Comparison of ENCODE assay signal across 29 cellular contexts in genomic region chr13:62205273-62205672, GRCh38.
"Had no signal": no experiment of that assay in that cellular context is flagged by ENCODE, and none has a peak within 500 bp of the region (broad histone marks: within the 10 kb centered on the region; RNA-seq: fewer than 3 reads in every experiment).

No MANE protein-coding gene starts in this region.

- H3K27ac Mint-ChIP-seq: activated CD4-positive, alpha-beta memory T cell treated with anti-CD3 and anti-CD28 coated beads, Interleukin-2, amount 10 ng/mL, durations not matched to agents 7 days and 5 days; activated CD4-positive, alpha-beta T cell treated with anti-CD3 and anti-CD28 coated beads, Interleukin-2, amount 10 ng/mL, durations not matched to agents 7 days and 5 days; activated naive CD4-positive, alpha-beta T cell treated with anti-CD3 and anti-CD28 coated beads, Interleukin-2, amount 10 ng/mL, durations not matched to agents 7 days and 5 days; activated naive CD4-positive, alpha-beta T cell treated with anti-CD3 and anti-CD28 coated beads, Interleukin-2, amount 50 U/mL, for 72 hours; activated naive CD8-positive, alpha-beta T cell treated with anti-CD3 and anti-CD28 coated beads, Interleukin-2, amount 10 ng/mL, durations not matched to agents 7 days and 5 days; activated T-cell treated with anti-CD3 and anti-CD28 coated beads, Interleukin-2, amount 50 U/mL, for 24 hours; activated T-cell treated with anti-CD3 and anti-CD28 coated beads, Interleukin-2, amount 50 U/mL, for 72 hours; brain; WTC11 had no signal

- H3K27me3 Mint-ChIP-seq: activated CD4-positive, alpha-beta memory T cell treated with anti-CD3 and anti-CD28 coated beads, Interleukin-2, amount 10 ng/mL, durations not matched to agents 7 days and 5 days; activated CD4-positive, alpha-beta T cell treated with anti-CD3 and anti-CD28 coated beads, Interleukin-2, amount 10 ng/mL, durations not matched to agents 7 days and 5 days; activated naive CD4-positive, alpha-beta T cell treated with anti-CD3 and anti-CD28 coated beads, Interleukin-2, amount 10 ng/mL, durations not matched to agents 7 days and 5 days; activated naive CD8-positive, alpha-beta T cell treated with anti-CD3 and anti-CD28 coated beads, Interleukin-2, amount 10 ng/mL, durations not matched to agents 7 days and 5 days; activated T-cell treated with anti-CD3 and anti-CD28 coated beads, Interleukin-2, amount 50 U/mL, for 24 hours; brain had no signal

- H3K27ac ChIP-seq: ascending aorta, breast epithelium, cardiac muscle cell, colonic mucosa, esophagus squamous epithelium, gastroesophageal sphincter, heart right ventricle, hepatocyte had no signal

- DNase-seq: activated CD4-positive, alpha-beta memory T cell treated with anti-CD3 and anti-CD28 coated beads, Interleukin-2, amount 10 ng/mL, durations not matched to agents 7 days and 5 days; activated CD4-positive, alpha-beta T cell treated with anti-CD3 and anti-CD28 coated beads for 1 hour; activated CD4-positive, alpha-beta T cell treated with anti-CD3 and anti-CD28 coated beads for 4 hours; activated CD4-positive, alpha-beta T cell treated with anti-CD3 and anti-CD28 coated beads, Interleukin-2, amount 10 ng/mL, durations not matched to agents 7 days and 5 days; activated CD4-positive, alpha-beta T cell treated with anti-CD3 and anti-CD28 coated beads, Interleukin-2, amount 50 U/mL, for 4 hours; activated CD8-positive, alpha-beta memory T cell treated with anti-CD3 and anti-CD28 coated beads, Interleukin-2, amount 50 U/mL, for 48 hours; activated gamma-delta T cell; activated naive CD4-positive, alpha-beta T cell; activated naive CD4-positive, alpha-beta T cell treated with anti-CD3 and anti-CD28 coated beads, Interleukin-2, amount 10 ng/mL, durations not matched to agents 7 days and 5 days; activated naive CD8-positive, alpha-beta T cell treated with anti-CD3 and anti-CD28 coated beads, Interleukin-2, amount 10 ng/mL, durations not matched to agents 7 days and 5 days; activated T-cell treated with anti-CD3 and anti-CD28 coated beads for 4 hours; activated T-cell treated with anti-CD3 and anti-CD28 coated beads, Interleukin-2, amount 50 U/mL, for 24 hours; activated T-cell treated with anti-CD3 and anti-CD28 coated beads, Interleukin-2, amount 50 U/mL, for 72 hours; central memory CD4-positive, alpha-beta T cell; cerebellar nuclear complex; colonic mucosa; effector memory CD4-positive, alpha-beta T cell; esophagus squamous epithelium; foreskin melanocyte; heart right ventricle; T-helper 2 cell had no signal

- H3K4me2 ChIP-seq: hepatocyte had no signal

- H3K36me3 Mint-ChIP-seq: activated naive CD4-positive, alpha-beta T cell treated with anti-CD3 and anti-CD28 coated beads, Interleukin-2, amount 10 ng/mL, durations not matched to agents 7 days and 5 days; activated naive CD8-positive, alpha-beta T cell treated with anti-CD3 and anti-CD28 coated beads, Interleukin-2, amount 10 ng/mL, durations not matched to agents 7 days and 5 days; brain had no signal

- H3K4me1 ChIP-seq: ascending aorta, breast epithelium, colonic mucosa, esophagus squamous epithelium, gastroesophageal sphincter, heart right ventricle had no signal

- H3K79me2 ChIP-seq: hepatocyte had no signal

- H3K4me3 ChIP-seq: ascending aorta, breast epithelium, cardiac muscle cell, colonic mucosa, esophagus squamous epithelium, gastroesophageal sphincter, heart right ventricle, hepatocyte had no signal

- H3K9me3 ChIP-seq: ascending aorta, colonic mucosa, esophagus squamous epithelium, gastroesophageal sphincter had no signal

- H2AFZ ChIP-seq: hepatocyte had no signal

- H3K4me1 Mint-ChIP-seq: activated CD4-positive, alpha-beta memory T cell treated with anti-CD3 and anti-CD28 coated beads, Interleukin-2, amount 10 ng/mL, durations not matched to agents 7 days and 5 days; activated CD4-positive, alpha-beta T cell treated with anti-CD3 and anti-CD28 coated beads, Interleukin-2, amount 10 ng/mL, durations not matched to agents 7 days and 5 days; activated naive CD4-positive, alpha-beta T cell treated with anti-CD3 and anti-CD28 coated beads, Interleukin-2, amount 10 ng/mL, durations not matched to agents 7 days and 5 days; activated naive CD8-positive, alpha-beta T cell treated with anti-CD3 and anti-CD28 coated beads, Interleukin-2, amount 10 ng/mL, durations not matched to agents 7 days and 5 days had no signal

- H3K4me3 Mint-ChIP-seq: activated CD4-positive, alpha-beta memory T cell treated with anti-CD3 and anti-CD28 coated beads, Interleukin-2, amount 10 ng/mL, durations not matched to agents 7 days and 5 days; activated CD4-positive, alpha-beta T cell treated with anti-CD3 and anti-CD28 coated beads, Interleukin-2, amount 10 ng/mL, durations not matched to agents 7 days and 5 days; activated naive CD4-positive, alpha-beta T cell treated with anti-CD3 and anti-CD28 coated beads, Interleukin-2, amount 10 ng/mL, durations not matched to agents 7 days and 5 days; activated naive CD8-positive, alpha-beta T cell treated with anti-CD3 and anti-CD28 coated beads, Interleukin-2, amount 10 ng/mL, durations not matched to agents 7 days and 5 days; activated T-cell treated with anti-CD3 and anti-CD28 coated beads, Interleukin-2, amount 50 U/mL, for 24 hours; activated T-cell treated with anti-CD3 and anti-CD28 coated beads, Interleukin-2, amount 50 U/mL, for 72 hours; brain; WTC11 had no signal

- H3K27me3 ChIP-seq: ascending aorta, breast epithelium, cardiac muscle cell, colonic mucosa, esophagus squamous epithelium, gastroesophageal sphincter, heart right ventricle, hepatocyte had no signal

- H3K36me3 ChIP-seq: ascending aorta, breast epithelium, cardiac muscle cell, colonic mucosa, esophagus squamous epithelium, gastroesophageal sphincter, heart right ventricle had no signal
